11 cellular contexts compared by ENCODE assay signal in genomic region chr9:118529210-118529609, GRCh38.
DNase-seq lines count a peak whose midpoint lies in the region; ATAC-seq and TF ChIP-seq lines count a peak whose summit lies in the region.
"Had no signal": no experiment of that assay in that cellular context is flagged by ENCODE, and none has a peak within 500 bp of the region (broad histone marks: within the 10 kb centered on the region; RNA-seq: fewer than 3 reads in every experiment).

No MANE protein-coding gene starts in this region.

- no peaks in the 10 kb centered on the region for H3K36me3 ChIP-seq in BLaER1 treated with 17β-estradiol and CSF1 and Interleukin-3, amounts not matched to agents 10 nM and 100 nM

- H4K20me1 ChIP-seq in BLaER1 treated with 17β-estradiol and CSF1 and Interleukin-3, amounts not matched to agents 10 nM and 100 nM = no peaks in the 10 kb centered on the region

- no peaks in the 10 kb centered on the region for H3K4me1 Mint-ChIP-seq in activated naive CD4-positive, alpha-beta T cell treated with anti-CD3 and anti-CD28 coated beads for 36 hours (ENCODE audit: low read depth)

- H3K9ac ChIP-seq in BLaER1 treated with 17β-estradiol and CSF1 and Interleukin-3, amounts not matched to agents 10 nM and 100 nM = peak overlapping the region in 7 of 11 experiments; percentile 3 to 53 (median 27); a peak in 9 of 22 replicates

- peak overlapping the region in 10 of 11 experiments; percentile 2 to 76 (median 71); a peak in 18 of 22 replicates for H3K27ac ChIP-seq in BLaER1 treated with 17β-estradiol and CSF1 and Interleukin-3, amounts not matched to agents 10 nM and 100 nM

- no peaks in the 10 kb centered on the region for H3K36me3 Mint-ChIP-seq in activated naive CD4-positive, alpha-beta T cell treated with anti-CD3 and anti-CD28 coated beads for 36 hours (ENCODE audit: low read depth)

- peaks cover 0 to 3% (median 0%) of the 10 kb centered on the region in 11 experiments; a peak in 2 of 22 replicates for H3K9me3 ChIP-seq in BLaER1 treated with 17β-estradiol and CSF1 and Interleukin-3, amounts not matched to agents 10 nM and 100 nM (replicated peaks in 1 of 11)

- DNase-seq in fibroblast of villous mesenchyme (ENCODE audit: low read depth) (peak; percentile 29), iPS-NIHi11 (ENCODE audit: low spot score) (no peak)
- DNase-seq in activated CD4-positive, alpha-beta T cell treated with anti-CD3 and anti-CD28 coated beads for 48 hours = no peak
- DNase-seq in activated naive CD4-positive, alpha-beta T cell treated with anti-CD3 and anti-CD28 coated beads for 36 hours = no peak
- DNase-seq: C1 segment of cervical spinal cord, NCI-H2029 had no signal

- H3K9me3 Mint-ChIP-seq in activated naive CD4-positive, alpha-beta T cell treated with anti-CD3 and anti-CD28 coated beads for 36 hours = no peaks in the 10 kb centered on the region

- CTCF ChIA-PET in activated naive CD4-positive, alpha-beta T cell treated with anti-CD3 and anti-CD28 coated beads for 36 hours (lab: Charles Lee) = interaction anchor here (0.6 kb wide), 1 partner anchor 8 kb away, joined by 4 read pairs; no protein-coding TSS in a partner anchor

- no peaks in the 10 kb centered on the region for H3K27me3 ChIP-seq in BLaER1 treated with 17β-estradiol and CSF1 and Interleukin-3, amounts not matched to agents 10 nM and 100 nM

- peak overlapping the region in 2 of 10 experiments; percentile 13 to 40; a peak in 6 of 20 replicates for H3K4me3 ChIP-seq in BLaER1 treated with 17β-estradiol and CSF1 and Interleukin-3, amounts not matched to agents 10 nM and 100 nM
- H3K4me3 ChIP-seq in fibroblast of villous mesenchyme (ENCODE audit: low read depth, low read length) = no peak overlapping the region
- H3K4me3 ChIP-seq: skin epidermis had no signal

- intact Hi-C loops in activated naive CD4-positive, alpha-beta T cell treated with anti-CD3 and anti-CD28 coated beads for 36 hours (cut with micrococcal nuclease) = loop anchor here (10.0 kb wide), 1 partner anchor 1816 kb away; no protein-coding TSS in a partner anchor

- H3K4me3 Mint-ChIP-seq in activated naive CD4-positive, alpha-beta T cell treated with anti-CD3 and anti-CD28 coated beads for 36 hours = no peak overlapping the region

- TF ChIP-seq CTCF in fibroblast of villous mesenchyme (IDR thresholded peaks at IDR 0.05; ENCODE audit: insufficient read depth, low read depth, low read length) = no peak

- H3K4me2 ChIP-seq in BLaER1 treated with 17β-estradiol and CSF1 and Interleukin-3, amounts not matched to agents 10 nM and 100 nM = peak overlapping the region; percentile 54 to 86 (median 72)

- peaks cover 19 to 26% (median 23%) of the 10 kb centered on the region in 10 experiments for H3K4me1 ChIP-seq in BLaER1 treated with 17β-estradiol and CSF1 and Interleukin-3, amounts not matched to agents 10 nM and 100 nM

- no peaks in the 10 kb centered on the region for H3K27me3 Mint-ChIP-seq in activated naive CD4-positive, alpha-beta T cell treated with anti-CD3 and anti-CD28 coated beads for 36 hours (ENCODE audit: low read depth)

- peak; percentile 40 for ATAC-seq in GM19467 (IDR thresholded peaks at IDR 0.05; ENCODE audit: unreplicated experiment)
- ATAC-seq in HG03469 (IDR thresholded peaks at IDR 0.05; ENCODE audit: unreplicated experiment) = peak; percentile 32
- no peak for ATAC-seq in HG03280 (IDR thresholded peaks at IDR 0.05; ENCODE audit: unreplicated experiment)

- H3K27ac Mint-ChIP-seq in activated naive CD4-positive, alpha-beta T cell treated with anti-CD3 and anti-CD28 coated beads for 36 hours = no peak overlapping the region
